In genomic region chr16:89986600-89986999, GRCh38 we compare ENCODE assay signal across 23 cellular contexts. TPM values are rescaled to one million over a fixed set of nuclear protein-coding genes. Genes with fewer than 3 reads are reported as not detected.
DNase-seq lines count a peak whose midpoint lies in the region; ATAC-seq and TF ChIP-seq lines count a peak whose summit lies in the region.
"Had no signal": no experiment of that assay in that cellular context is flagged by ENCODE, and none has a peak within 500 bp of the region (broad histone marks: within the 10 kb centered on the region; RNA-seq: fewer than 3 reads in every experiment).

No MANE protein-coding gene starts in this region.

- H3K9me3 Mint-ChIP-seq in activated naive CD8-positive, alpha-beta T cell (ENCODE audit: low read depth), result no peaks in the 10 kb centered on the region
- no peaks in the 10 kb centered on the region for H3K9me3 Mint-ChIP-seq in activated naive CD8-positive, alpha-beta T cell treated with anti-CD3 and anti-CD28 coated beads for 36 hours
- no peaks in the 10 kb centered on the region for H3K9me3 Mint-ChIP-seq in activated naive CD8-positive, alpha-beta T cell treated with anti-CD3 and anti-CD28 coated beads, Interleukin-2, amount 50 U/mL, for 24 hours

- H3K27ac ChIP-seq in osteoblast (ENCODE audit: low read depth, low read length), result no peak overlapping the region
- H3K27ac ChIP-seq in uterus, result no peak overlapping the region

- no peaks in the 10 kb centered on the region for H4K20me1 ChIP-seq in osteoblast (ENCODE audit: insufficient read depth, low read length)

- H3K4me2 ChIP-seq in osteoblast (ENCODE audit: insufficient read depth, low read length), result no peak overlapping the region

- no peaks in the 10 kb centered on the region for H3K27me3 Mint-ChIP-seq in activated naive CD8-positive, alpha-beta T cell
- no peaks in the 10 kb centered on the region for H3K27me3 Mint-ChIP-seq in activated naive CD8-positive, alpha-beta T cell treated with anti-CD3 and anti-CD28 coated beads for 36 hours
- no peaks in the 10 kb centered on the region for H3K27me3 Mint-ChIP-seq in activated naive CD8-positive, alpha-beta T cell treated with anti-CD3 and anti-CD28 coated beads, Interleukin-2, amount 50 U/mL, for 24 hours
- H3K27me3 Mint-ChIP-seq: CD4-positive, alpha-beta memory T cell had no signal

- no peak for TF ChIP-seq POLR2A in uterus (IDR thresholded peaks at IDR 0.05)

- no peak overlapping the region for H3K4me3 ChIP-seq in osteoblast (ENCODE audit: insufficient read depth, low read length)
- H3K4me3 ChIP-seq in uterus, result no peak overlapping the region
- no peak overlapping the region for H3K4me3 ChIP-seq in H7 (ENCODE audit: insufficient read depth, low read depth, low read length)
- H3K4me3 ChIP-seq: GM12878 had no signal

- H3K36me3 ChIP-seq in osteoblast (ENCODE audit: insufficient read depth, low read length) (peaks cover 53% of the 10 kb centered on the region), uterus (no peaks in the 10 kb centered on the region), H7 (replicated peaks; ENCODE audit: control insufficient read depth, insufficient read depth, low read length) (peaks cover 28% of the 10 kb centered on the region)

- no peaks in the 10 kb centered on the region for H3K4me1 ChIP-seq in osteoblast (ENCODE audit: insufficient read depth, low read length)
- no peaks in the 10 kb centered on the region for H3K4me1 ChIP-seq in uterus
- H3K4me1 ChIP-seq: Caco-2 had no signal

- no peaks in the 10 kb centered on the region for H3K9me3 ChIP-seq in osteoblast (ENCODE audit: low read depth, low read length)
- no peaks in the 10 kb centered on the region for H3K9me3 ChIP-seq in uterus
- H3K9me3 ChIP-seq: Caco-2 had no signal

- TF ChIP-seq CTCF in osteoblast (IDR thresholded peaks at IDR 0.05; ENCODE audit: extremely low read depth, low read depth, low read length) (no peak), uterus (IDR thresholded peaks at IDR 0.05) (no peak)

- H3K4me3 Mint-ChIP-seq in activated naive CD8-positive, alpha-beta T cell, result no peak overlapping the region
- H3K4me3 Mint-ChIP-seq in activated naive CD8-positive, alpha-beta T cell treated with anti-CD3 and anti-CD28 coated beads for 36 hours, result no peak overlapping the region
- no peak overlapping the region for H3K4me3 Mint-ChIP-seq in activated naive CD8-positive, alpha-beta T cell treated with anti-CD3 and anti-CD28 coated beads, Interleukin-2, amount 50 U/mL, for 24 hours
- H3K4me3 Mint-ChIP-seq: CD4-positive, alpha-beta memory T cell had no signal

- peak overlapping the region; percentile 61 for H3K27ac Mint-ChIP-seq in activated naive CD8-positive, alpha-beta T cell
- H3K27ac Mint-ChIP-seq in activated naive CD8-positive, alpha-beta T cell treated with anti-CD3 and anti-CD28 coated beads for 36 hours, result no peak overlapping the region
- peak overlapping the region; percentile 26 for H3K27ac Mint-ChIP-seq in activated naive CD8-positive, alpha-beta T cell treated with anti-CD3 and anti-CD28 coated beads, Interleukin-2, amount 50 U/mL, for 24 hours

- DNase-seq in activated naive CD8-positive, alpha-beta T cell treated with anti-CD3 and anti-CD28 coated beads for 36 hours, result no peak
- DNase-seq in activated naive CD8-positive, alpha-beta T cell treated with anti-CD3 and anti-CD28 coated beads, Interleukin-2, amount 50 U/mL, for 24 hours, result no peak
- DNase-seq in osteoblast (ENCODE audit: insufficient read length, low spot score, missing footprints) (peak; percentile 51), uterus (no peak), H7 (no peak)
- no peak for DNase-seq in central memory CD4-positive, alpha-beta T cell
- DNase-seq: 8988T; ACHN; Caco-2; CD4-positive, alpha-beta memory T cell; GDM1; KBM-7; MV-4-11; NCI-H1105; NCI-H1436 treated with DMSO at 0.1 percent for 48 hours; NCI-H1930; NCI-H2107; NCI-H446; NCI-H524 treated with DMSO at 0.1 percent for 48 hours; NCI-H774 had no signal

- no peaks in the 10 kb centered on the region for H3K79me2 ChIP-seq in osteoblast (ENCODE audit: insufficient read depth, low read length)

- no peaks in the 10 kb centered on the region for H3K4me1 Mint-ChIP-seq in activated naive CD8-positive, alpha-beta T cell (ENCODE audit: low read depth)
- peaks cover under 1% of the 10 kb centered on the region for H3K4me1 Mint-ChIP-seq in activated naive CD8-positive, alpha-beta T cell treated with anti-CD3 and anti-CD28 coated beads for 36 hours
- H3K4me1 Mint-ChIP-seq in activated naive CD8-positive, alpha-beta T cell treated with anti-CD3 and anti-CD28 coated beads, Interleukin-2, amount 50 U/mL, for 24 hours, result peaks cover 22% of the 10 kb centered on the region
- H3K4me1 Mint-ChIP-seq: CD4-positive, alpha-beta memory T cell had no signal

- ATAC-seq in activated naive CD8-positive, alpha-beta T cell treated with anti-CD3 and anti-CD28 coated beads, Interleukin-2, amount 50 U/mL, for 24 hours, result no peak
- ATAC-seq: GM12878, HCT116 had no signal

- H3K36me3 Mint-ChIP-seq in activated naive CD8-positive, alpha-beta T cell, result peaks cover 3% of the 10 kb centered on the region
- peaks cover 20% of the 10 kb centered on the region for H3K36me3 Mint-ChIP-seq in activated naive CD8-positive, alpha-beta T cell treated with anti-CD3 and anti-CD28 coated beads for 36 hours
- peaks cover 49% of the 10 kb centered on the region for H3K36me3 Mint-ChIP-seq in activated naive CD8-positive, alpha-beta T cell treated with anti-CD3 and anti-CD28 coated beads, Interleukin-2, amount 50 U/mL, for 24 hours (ENCODE audit: low read depth)

- H2AFZ ChIP-seq in osteoblast (ENCODE audit: low read length), result no peak overlapping the region

- no peaks in the 10 kb centered on the region for H3K27me3 ChIP-seq in osteoblast (ENCODE audit: insufficient read depth, low read length)
- H3K27me3 ChIP-seq in uterus, result no peaks in the 10 kb centered on the region
- H3K27me3 ChIP-seq in H7 (ENCODE audit: control insufficient read depth, insufficient read depth, low read length), result no peaks in the 10 kb centered on the region

- intact Hi-C loops in uterus (cut with DNase I; ENCODE audit: low total_unique reads), result no loop called here

RNA-seq across cellular contexts. Expression of gene DBNDD1, which starts 32.7 kb away (rescaled TPM):
- 1 to 10 TPM in 1 of 2 experiments, under 1 TPM in 1; 0.82 to 1.0 TPM for total RNA-seq in activated naive CD8-positive, alpha-beta T cell treated with anti-CD3 and anti-CD28 coated beads for 36 hours
- total RNA-seq in osteoblast, result 0.29 and 1.1 TPM in 2 replicates
- 1 to 10 TPM in 2 of 4 donors, not detected in 2; 1.0 to 4.2 TPM for total RNA-seq in uterus
- 59.7 and 71.4 TPM in 2 replicates for total RNA-seq in H7 (2014; rRNA removed; shearing (Covaris generic))

RNA-seq across cellular contexts. Expression of gene DEF8, which starts 38.0 kb away (rescaled TPM):
- total RNA-seq in activated naive CD8-positive, alpha-beta T cell treated with anti-CD3 and anti-CD28 coated beads for 36 hours, result 10 to 100 TPM; 21.1 to 22.0 TPM
- 48.6 and 48.9 TPM in 2 replicates for total RNA-seq in osteoblast
- total RNA-seq in uterus, result 10 to 100 TPM; 29.4 to 96.3 (median 57.2) TPM
- total RNA-seq in H7 (2014; rRNA removed; shearing (Covaris generic)), result 65.0 and 67.2 TPM in 2 replicates

Comparison
In these comparisons a context has a peak if more than half of its experiments do, and no peak if none do; other contexts are left out.
1. RNA of gene DBNDD1, which starts 32.7 kb away (total RNA-seq): 59.7 to 71.4 TPM in H7; 0.29 to 1.1 TPM in osteoblast, 1.0 to 4.2 TPM in uterus and 0.82 to 1.0 TPM in activated naive CD8-positive, alpha-beta T cell treated with anti-CD3 and anti-CD28 coated beads for 36 hours; every median in the first group is over 10 times any median in the second.